Comparison of ENCODE assay signal across 17 cellular contexts in genomic region chr1:165876121-165876520, GRCh38. TPM values are rescaled to one million over a fixed set of nuclear protein-coding genes. Genes with fewer than 3 reads are reported as not detected.
DNase-seq lines count a peak whose midpoint lies in the region; ATAC-seq and TF ChIP-seq lines count a peak whose summit lies in the region.
"Had no signal": no experiment of that assay in that cellular context is flagged by ENCODE, and none has a peak within 500 bp of the region (broad histone marks: within the 10 kb centered on the region; RNA-seq: fewer than 3 reads in every experiment).

No MANE protein-coding gene starts in this region.

- H3K36me3 Mint-ChIP-seq in activated B cell treated with CpG ODN at 0.5 μM for 24 hours (ENCODE audit: low read depth): peaks cover 4% of the 10 kb centered on the region
- H3K36me3 Mint-ChIP-seq in stimulated activated memory B cell treated with anti-CD40 and anti-IgM and Interleukin-4, amounts not matched to agents 10 μg/mL and 1 μg/mL and 100 μg/mL, for 72 hours: peaks cover 30% of the 10 kb centered on the region

- intact Hi-C loops in activated B cell treated with CpG ODN at 0.5 μM for 24 hours (cut with micrococcal nuclease): no loop called here

- no peaks in the 10 kb centered on the region for H3K9me3 Mint-ChIP-seq in activated B cell treated with CpG ODN at 0.5 μM for 24 hours
- peaks cover 9% of the 10 kb centered on the region for H3K9me3 Mint-ChIP-seq in stimulated activated memory B cell treated with anti-CD40 and anti-IgM and Interleukin-4, amounts not matched to agents 10 μg/mL and 1 μg/mL and 100 μg/mL, for 72 hours
- H3K9me3 Mint-ChIP-seq: activated naive CD4-positive, alpha-beta T cell treated with anti-CD3 and anti-CD28 coated beads, Interleukin-2, amount 50 U/mL, for 72 hours; activated T-cell treated with anti-CD3 and anti-CD28 coated beads, Interleukin-2, amount 50 U/mL, for 4 hours had no signal

- peak; percentile 31 for ATAC-seq in GM18870 (IDR thresholded peaks at IDR 0.05; ENCODE audit: unreplicated experiment)
- peak; percentile 52 for ATAC-seq in HG02970 (IDR thresholded peaks at IDR 0.05; ENCODE audit: low FRiP score, unreplicated experiment)
- ATAC-seq in activated B cell treated with CpG ODN at 0.5 μM for 24 hours (ENCODE audit: low read depth): no peak
- ATAC-seq in stimulated activated memory B cell treated with anti-CD40 and anti-IgM and Interleukin-4, amounts not matched to agents 10 μg/mL and 1 μg/mL and 100 μg/mL, for 72 hours: peak; percentile 22
- no peak for ATAC-seq in GM19467 (IDR thresholded peaks at IDR 0.05; ENCODE audit: unreplicated experiment)
- no peak for ATAC-seq in HG03460 (IDR thresholded peaks at IDR 0.05; ENCODE audit: unreplicated experiment)
- ATAC-seq: activated T-cell treated with anti-CD3 and anti-CD28 coated beads, Interleukin-2, amount 50 U/mL, for 4 hours had no signal

- H3K4me3 Mint-ChIP-seq in activated B cell treated with CpG ODN at 0.5 μM for 24 hours: no peak overlapping the region
- no peak overlapping the region for H3K4me3 Mint-ChIP-seq in stimulated activated memory B cell treated with anti-CD40 and anti-IgM and Interleukin-4, amounts not matched to agents 10 μg/mL and 1 μg/mL and 100 μg/mL, for 72 hours
- H3K4me3 Mint-ChIP-seq: activated T-cell treated with anti-CD3 and anti-CD28 coated beads, Interleukin-2, amount 50 U/mL, for 4 hours had no signal

- no peak for TF ChIP-seq CTCF in activated B cell treated with CpG ODN at 0.5 μM for 24 hours (IDR thresholded peaks at IDR 0.05)

- no peaks in the 10 kb centered on the region for H3K27me3 Mint-ChIP-seq in activated B cell treated with CpG ODN at 0.5 μM for 24 hours
- H3K27me3 Mint-ChIP-seq in stimulated activated memory B cell treated with anti-CD40 and anti-IgM and Interleukin-4, amounts not matched to agents 10 μg/mL and 1 μg/mL and 100 μg/mL, for 72 hours: no peaks in the 10 kb centered on the region

- H3K27ac Mint-ChIP-seq in activated B cell treated with CpG ODN at 0.5 μM for 24 hours: peak overlapping the region; percentile 6
- peak overlapping the region; percentile 82 for H3K27ac Mint-ChIP-seq in stimulated activated memory B cell treated with anti-CD40 and anti-IgM and Interleukin-4, amounts not matched to agents 10 μg/mL and 1 μg/mL and 100 μg/mL, for 72 hours

- POLR2A ChIA-PET in activated B cell treated with CpG ODN at 0.5 μM for 24 hours (lab: Charles Lee) (no interaction called here), HEK293T (lab: Yijun Ruan, JAX) (no interaction called here)

- CTCF ChIA-PET in activated B cell treated with CpG ODN at 0.5 μM for 24 hours (lab: Charles Lee): no interaction called here
- CTCF ChIA-PET in HEK293T (lab: Yijun Ruan, JAX): no interaction called here

- DNase-seq in activated B cell treated with CpG ODN at 0.5 μM for 24 hours (no peak), OCI-M2 (lab: John Stamatoyannopoulos, UW; ENCODE audit: unreplicated experiment) (no peak), HEK293T (ENCODE audit: extremely low spot score) (no peak)
- DNase-seq: activated CD4-positive, alpha-beta T cell treated with anti-CD3 and anti-CD28 coated beads, Interleukin-2, amount 50 U/mL, for 4 hours; activated T-cell treated with anti-CD3 and anti-CD28 coated beads, Interleukin-2, amount 50 U/mL, for 4 hours; IMR-90; kidney; MV-4-11; NCI-H2107; NCI-H82; stimulated activated CD4-positive, alpha-beta T cell treated with anti-CD3 and anti-CD28 coated beads, Interleukin-4, amount 100 ng/mL, for 24 hours had no signal

- H3K4me1 Mint-ChIP-seq in activated B cell treated with CpG ODN at 0.5 μM for 24 hours: peaks cover 53% of the 10 kb centered on the region
- peaks cover 80% of the 10 kb centered on the region for H3K4me1 Mint-ChIP-seq in stimulated activated memory B cell treated with anti-CD40 and anti-IgM and Interleukin-4, amounts not matched to agents 10 μg/mL and 1 μg/mL and 100 μg/mL, for 72 hours

TF ChIP-seq in HEK293T, 16 proteins besides CTCF, POLR2A, EP300 and RAD21:
- TF ChIP-seq BHLHE40 (IDR thresholded peaks at IDR 0.05; ENCODE audit: borderline replicate concordance) (no peak), ZNF384 (IDR thresholded peaks at IDR 0.05) (no peak), FOXA1 (IDR thresholded peaks at IDR 0.05) (no peak), SUZ12 (IDR thresholded peaks at IDR 0.05) (no peak), ARNT (IDR thresholded peaks at IDR 0.05) (no peak), SP1 (IDR thresholded peaks at IDR 0.05) (no peak), FOXK2 (IDR thresholded peaks at IDR 0.05) (no peak), LEF1 (IDR thresholded peaks at IDR 0.05; ENCODE audit: borderline replicate concordance) (no peak), CTBP1 (IDR thresholded peaks at IDR 0.05; ENCODE audit: borderline replicate concordance) (no peak), TARDBP (IDR thresholded peaks at IDR 0.05) (no peak), NFRKB (IDR thresholded peaks at IDR 0.05) (no peak), ELF4 (IDR thresholded peaks at IDR 0.05) (no peak), L3MBTL2 (conservative IDR thresholded peaks at IDR 0.05) (no peak), FOXM1 (IDR thresholded peaks at IDR 0.05; ENCODE audit: borderline replicate concordance) (no peak), HDGF (IDR thresholded peaks at IDR 0.05; ENCODE audit: borderline replicate concordance) (no peak)
- TF ChIP-seq, protein P1, sequence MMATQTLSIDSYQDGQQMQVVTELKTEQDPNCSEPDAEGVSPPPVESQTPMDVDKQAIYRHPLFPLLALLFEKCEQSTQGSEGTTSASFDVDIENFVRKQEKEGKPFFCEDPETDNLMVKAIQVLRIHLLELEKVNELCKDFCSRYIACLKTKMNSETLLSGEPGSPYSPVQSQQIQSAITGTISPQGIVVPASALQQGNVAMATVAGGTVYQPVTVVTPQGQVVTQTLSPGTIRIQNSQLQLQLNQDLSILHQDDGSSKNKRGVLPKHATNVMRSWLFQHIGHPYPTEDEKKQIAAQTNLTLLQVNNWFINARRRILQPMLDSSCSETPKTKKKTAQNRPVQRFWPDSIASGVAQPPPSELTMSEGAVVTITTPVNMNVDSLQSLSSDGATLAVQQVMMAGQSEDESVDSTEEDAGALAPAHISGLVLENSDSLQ (IDR thresholded peaks at IDR 0.05): no peak
TF ChIP-seq in HEK293T: peak in this region for 0.

RNA-seq across cellular contexts. Expression of gene UCK2, which starts 48.7 kb away (rescaled TPM):
- 19.6 and 22.8 TPM in 2 replicates for total RNA-seq in activated B cell treated with CpG ODN at 0.5 μM for 24 hours

Comparison
In these comparisons a context has a peak if more than half of its experiments do, and no peak if none do; other contexts are left out.
1. ATAC-seq: peak in GM18870 (single experiment), HG02970 (single experiment) and stimulated activated memory B cell treated with anti-CD40 and anti-IgM and Interleukin-4, amounts not matched to agents 10 μg/mL and 1 μg/mL and 100 μg/mL, for 72 hours (single experiment); none in activated B cell treated with CpG ODN at 0.5 μM for 24 hours (single experiment), GM19467 (single experiment) and HG03460 (single experiment).